Comparison of ENCODE assay signal across 1 cellular context in the genomic region with DNA sequence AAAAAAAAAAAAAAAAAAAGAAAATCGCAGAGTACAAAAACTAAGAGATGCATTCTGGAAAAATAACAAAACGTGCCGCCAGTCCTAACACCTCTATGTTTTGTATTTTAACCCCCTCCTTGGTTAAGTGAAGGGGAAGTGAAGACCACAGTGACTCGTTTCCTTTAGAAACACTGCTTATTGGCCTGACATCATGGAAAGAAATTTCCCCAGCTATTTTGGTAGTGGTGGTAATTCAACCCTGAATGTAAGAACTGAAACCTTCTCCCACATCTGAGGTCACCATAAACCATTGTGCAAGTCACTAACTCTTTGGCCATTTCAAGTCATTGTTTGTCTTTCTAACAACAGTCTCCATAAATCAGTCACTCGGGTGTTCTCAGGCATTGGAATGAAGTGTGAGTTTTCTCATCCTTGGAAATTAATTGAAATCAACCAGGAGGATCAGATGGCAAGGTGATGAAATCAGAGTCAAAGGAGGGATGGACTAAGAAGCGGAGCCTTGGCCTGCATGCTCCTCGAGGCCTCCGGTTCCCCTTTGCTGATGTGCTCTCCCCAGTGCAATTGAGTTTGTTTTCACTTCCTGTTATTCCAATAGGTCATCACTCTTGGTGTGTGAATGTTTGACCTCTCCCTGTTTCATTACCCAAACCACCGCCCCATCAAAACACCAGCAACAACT.
TF ChIP-seq lines count a peak whose summit lies in the region.

No MANE protein-coding gene starts in this region.

TF ChIP-seq in GM12878, 131 proteins besides CTCF, POLR2A, EP300 and RAD21 (continued from another document and continues in another):
- peak; percentile 37; the same call in 1 of the 2 replicates for TF ChIP-seq REST (IDR thresholded peaks at IDR 0.05; ENCODE audit: low read depth, low read length)
- TF ChIP-seq MEF2B (IDR thresholded peaks at IDR 0.05; ENCODE audit: partially characterized antibody, poor library complexity, severe bottlenecking): peak; percentile 97
- TF ChIP-seq EZH2 (IDR thresholded peaks at IDR 0.05; ENCODE audit: borderline replicate concordance, control insufficient read depth, low read depth, low read length): no peak
- TF ChIP-seq MTA2 (IDR thresholded peaks at IDR 0.05; ENCODE audit: low read depth): peak; percentile 99
- peak; percentile 97 for TF ChIP-seq RUNX3 (IDR thresholded peaks at IDR 0.05; ENCODE audit: low read length)
- no peak for TF ChIP-seq SIN3A (IDR thresholded peaks at IDR 0.05; ENCODE audit: low read depth, low read length)
- peak; percentile 95 for TF ChIP-seq CBFB (IDR thresholded peaks at IDR 0.05; ENCODE audit: low read depth)
- peak; percentile 98 for TF ChIP-seq SPI1 (IDR thresholded peaks at IDR 0.05; ENCODE audit: borderline replicate concordance, insufficient read depth, low read depth, low read length)
- no peak for TF ChIP-seq CHD4 (IDR thresholded peaks at IDR 0.05)
- TF ChIP-seq STAT3 (IDR thresholded peaks at IDR 0.05; ENCODE audit: low read depth, low read length): peak; percentile 86; the same call in 1 of the 2 replicates
- TF ChIP-seq HDGF (IDR thresholded peaks at IDR 0.05): no peak
- TF ChIP-seq ZNF207 (IDR thresholded peaks at IDR 0.05; ENCODE audit: borderline replicate concordance): peak; percentile 92
- peak in 1 of 2 experiments; percentile 87; a peak in 2 of 4 replicates for TF ChIP-seq ETV6 (conservative IDR thresholded peaks at IDR 0.05 in 1 of 2, IDR thresholded peaks at IDR 0.05 in 1 of 2; ENCODE audit: borderline replicate concordance in 1 of 2, low read depth in 1 of 2)
- TF ChIP-seq ZSCAN29 (IDR thresholded peaks at IDR 0.05): no peak
- TF ChIP-seq CBX5 (IDR thresholded peaks at IDR 0.05; ENCODE audit: low read depth): 0 out of 2 replicates have a peak, but pooled peaks have one; percentile 68
- no peak; a peak in 1 of 4 replicates for TF ChIP-seq SRF (IDR thresholded peaks at IDR 0.05; ENCODE audit: low read depth in 2 of 2, low read length in 2 of 2)
- TF ChIP-seq JUNB (IDR thresholded peaks at IDR 0.05): peak; percentile 88
- peak; percentile 68; the same call in 1 of the 2 replicates for TF ChIP-seq ZNF24 (IDR thresholded peaks at IDR 0.05)
- no peak for TF ChIP-seq BCLAF1 (IDR thresholded peaks at IDR 0.05)
- TF ChIP-seq NFIC (IDR thresholded peaks at IDR 0.05; ENCODE audit: low read depth, low read length): peak; percentile 100
- peak; percentile 7; the same call in 1 of the 2 replicates for TF ChIP-seq SMC3 (IDR thresholded peaks at IDR 0.05; ENCODE audit: borderline replicate concordance, low read length)
- TF ChIP-seq CEBPZ (IDR thresholded peaks at IDR 0.05; ENCODE audit: low read depth, low read length): no peak
- peak; percentile 99 for TF ChIP-seq FOXM1 (IDR thresholded peaks at IDR 0.05; ENCODE audit: low read depth, low read length)
- TF ChIP-seq TBL1XR1 (IDR thresholded peaks at IDR 0.05; ENCODE audit: low read depth, low read length): peak; percentile 99
- peak; percentile 91 for TF ChIP-seq POU2F2 (IDR thresholded peaks at IDR 0.05; ENCODE audit: borderline replicate concordance, low read depth, low read length)
- TF ChIP-seq SUPT20H (IDR thresholded peaks at IDR 0.05; ENCODE audit: borderline replicate concordance, control insufficient read depth, low read depth, low read length): no peak
- peak; percentile 99 for TF ChIP-seq MEF2A (IDR thresholded peaks at IDR 0.05; ENCODE audit: insufficient read depth, low read depth, low read length)
- no peak for TF ChIP-seq ELK1 (IDR thresholded peaks at IDR 0.05; ENCODE audit: low read depth, low read length)
- TF ChIP-seq, protein P1, sequence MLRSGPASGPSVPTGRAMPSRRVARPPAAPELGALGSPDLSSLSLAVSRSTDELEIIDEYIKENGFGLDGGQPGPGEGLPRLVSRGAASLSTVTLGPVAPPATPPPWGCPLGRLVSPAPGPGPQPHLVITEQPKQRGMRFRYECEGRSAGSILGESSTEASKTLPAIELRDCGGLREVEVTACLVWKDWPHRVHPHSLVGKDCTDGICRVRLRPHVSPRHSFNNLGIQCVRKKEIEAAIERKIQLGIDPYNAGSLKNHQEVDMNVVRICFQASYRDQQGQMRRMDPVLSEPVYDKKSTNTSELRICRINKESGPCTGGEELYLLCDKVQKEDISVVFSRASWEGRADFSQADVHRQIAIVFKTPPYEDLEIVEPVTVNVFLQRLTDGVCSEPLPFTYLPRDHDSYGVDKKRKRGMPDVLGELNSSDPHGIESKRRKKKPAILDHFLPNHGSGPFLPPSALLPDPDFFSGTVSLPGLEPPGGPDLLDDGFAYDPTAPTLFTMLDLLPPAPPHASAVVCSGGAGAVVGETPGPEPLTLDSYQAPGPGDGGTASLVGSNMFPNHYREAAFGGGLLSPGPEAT (IDR thresholded peaks at IDR 0.05; ENCODE audit: low read depth): peak; percentile 98
- TF ChIP-seq SMARCA5 (IDR thresholded peaks at IDR 0.05): no peak
- TF ChIP-seq SKIL (IDR thresholded peaks at IDR 0.05; ENCODE audit: low read depth, poor library complexity, severe bottlenecking): peak; percentile 96
- peak; percentile 56 for TF ChIP-seq POLR2AphosphoS5 (IDR thresholded peaks at IDR 0.05; ENCODE audit: low read length)
- no peak for TF ChIP-seq RB1 (IDR thresholded peaks at IDR 0.05; ENCODE audit: borderline replicate concordance)
- TF ChIP-seq E2F4 (IDR thresholded peaks at IDR 0.05; ENCODE audit: low read depth, low read length): no peak
- peak; percentile 93 for TF ChIP-seq NBN (IDR thresholded peaks at IDR 0.05)
